Comparison of ENCODE assay signal across 1 cellular context in the genomic region with DNA sequence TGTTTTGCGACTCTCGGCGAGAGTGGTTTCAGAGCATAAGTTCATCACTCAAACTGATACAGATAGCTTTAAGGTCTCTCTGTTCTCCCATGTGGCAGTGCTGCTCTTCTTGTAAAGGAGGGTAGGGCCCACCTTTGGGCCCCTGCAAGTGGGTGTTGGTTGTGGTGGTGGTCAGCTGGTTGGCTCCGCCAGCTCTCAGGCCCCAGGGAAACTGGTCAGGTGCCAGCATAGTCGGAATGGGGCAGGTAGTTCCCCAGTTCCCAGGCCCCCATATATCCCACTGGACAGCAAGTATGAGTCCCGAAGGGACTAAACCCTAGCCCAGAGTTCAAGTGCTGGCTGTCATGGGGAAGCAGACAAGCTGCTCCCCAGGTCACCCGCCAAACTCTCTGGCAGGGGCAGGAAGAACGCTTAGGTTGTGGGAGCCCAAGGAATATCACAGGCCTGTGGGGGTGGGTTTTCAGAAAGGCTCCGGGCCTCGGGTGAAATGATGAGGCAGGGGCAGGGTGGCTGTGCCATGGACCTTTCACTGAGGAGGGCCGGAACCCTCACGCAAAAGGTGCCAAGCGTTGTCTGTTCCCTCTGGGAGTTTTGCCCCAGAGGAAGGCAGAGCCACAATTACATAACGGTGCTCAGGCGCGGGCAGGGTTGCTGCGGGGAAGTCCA.
TF ChIP-seq lines count a peak whose summit lies in the region.

No MANE protein-coding gene starts in this region.

TF ChIP-seq in K562, 482 proteins besides CTCF, POLR2A, EP300 and RAD21 (continued from another document):
- TF ChIP-seq, protein P1, sequence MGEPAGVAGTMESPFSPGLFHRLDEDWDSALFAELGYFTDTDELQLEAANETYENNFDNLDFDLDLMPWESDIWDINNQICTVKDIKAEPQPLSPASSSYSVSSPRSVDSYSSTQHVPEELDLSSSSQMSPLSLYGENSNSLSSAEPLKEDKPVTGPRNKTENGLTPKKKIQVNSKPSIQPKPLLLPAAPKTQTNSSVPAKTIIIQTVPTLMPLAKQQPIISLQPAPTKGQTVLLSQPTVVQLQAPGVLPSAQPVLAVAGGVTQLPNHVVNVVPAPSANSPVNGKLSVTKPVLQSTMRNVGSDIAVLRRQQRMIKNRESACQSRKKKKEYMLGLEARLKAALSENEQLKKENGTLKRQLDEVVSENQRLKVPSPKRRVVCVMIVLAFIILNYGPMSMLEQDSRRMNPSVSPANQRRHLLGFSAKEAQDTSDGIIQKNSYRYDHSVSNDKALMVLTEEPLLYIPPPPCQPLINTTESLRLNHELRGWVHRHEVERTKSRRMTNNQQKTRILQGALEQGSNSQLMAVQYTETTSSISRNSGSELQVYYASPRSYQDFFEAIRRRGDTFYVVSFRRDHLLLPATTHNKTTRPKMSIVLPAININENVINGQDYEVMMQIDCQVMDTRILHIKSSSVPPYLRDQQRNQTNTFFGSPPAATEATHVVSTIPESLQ (CRISPR knock-in tag; IDR thresholded peaks at IDR 0.05): no peak
- TF ChIP-seq HNRNPLL (IDR thresholded peaks at IDR 0.05; ENCODE audit: low read depth, low read length, poor library complexity, severe bottlenecking) (no peak), ZNF12 (CRISPR knock-in tag; IDR thresholded peaks at IDR 0.05) (no peak), TCF7L2 (IDR thresholded peaks at IDR 0.05; ENCODE audit: low read depth, low read length) (no peak)
